ENCODE assay signal across 11 cellular contexts in the genomic region with DNA sequence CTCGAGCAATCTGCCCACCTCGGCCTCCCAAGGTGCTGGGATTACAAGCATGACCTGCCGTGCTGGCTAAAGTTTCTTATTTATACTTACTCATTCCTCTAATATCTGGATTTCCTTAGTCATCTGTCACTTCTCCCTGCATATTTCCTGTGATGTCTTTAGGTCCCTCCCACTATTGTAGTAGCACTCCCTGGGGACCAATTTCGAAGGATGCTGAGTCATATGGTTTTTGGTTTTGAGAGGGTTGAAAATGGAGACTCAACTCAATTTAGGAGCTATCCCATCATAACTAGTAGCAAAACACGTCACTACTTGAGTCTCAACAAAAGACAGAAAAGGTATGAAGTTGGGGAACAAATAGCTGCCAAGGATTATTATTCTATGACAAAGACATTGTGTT. TPM values are rescaled to one million over a fixed set of nuclear protein-coding genes. Genes with fewer than 3 reads are reported as not detected.
DNase-seq lines count a peak whose midpoint lies in the region; ATAC-seq and TF ChIP-seq lines count a peak whose summit lies in the region.
"Had no signal": no experiment of that assay in that cellular context is flagged by ENCODE, and none has a peak within 500 bp of the region (broad histone marks: within the 10 kb centered on the region; RNA-seq: fewer than 3 reads in every experiment).

No MANE protein-coding gene starts in this region.

- CTCF ChIA-PET in AG04449 (lab: Yijun Ruan, JAX), result interaction anchor here (0.6 to 5.4 kb wide), 26 partner anchors 8 to 456 kb away, joined by 3 to 44 read pairs (median 6); partner anchors contain the start of gene NOL7

- peak overlapping the region; percentile 45 for H3K27ac ChIP-seq in epithelial cell of prostate
- H3K27ac ChIP-seq: cardiac muscle cell had no signal

- peak; percentile 47 for ATAC-seq in GM18870 (IDR thresholded peaks at IDR 0.05; ENCODE audit: unreplicated experiment)
- ATAC-seq in stimulated activated naive CD8-positive, alpha-beta T cell treated with anti-CD3 and anti-CD28 coated beads, Interleukin-15, Interleukin-2, amounts not matched to agents 100 U/mL and 50 U/mL, for 24 hours, result no peak

- H3K4me3 ChIP-seq in AG04449 (ENCODE audit: low read depth, low read length), result no peak overlapping the region
- H3K4me3 ChIP-seq: cardiac muscle cell had no signal

- POLR2A ChIA-PET in AG04449 (lab: Yijun Ruan, JAX), result no interaction called here

- peak; percentile 40 for DNase-seq in AG04449 (ENCODE audit: low read depth, low spot score)
- DNase-seq in RPMI7951 (ENCODE audit: low read depth), result peak; percentile 85
- DNase-seq in epithelial cell of prostate (ENCODE audit: low read depth, low spot score), result no peak
- DNase-seq in GM19240 (ENCODE audit: insufficient read length, low spot score), result no peak
- DNase-seq in SIG-M5 (lab: John Stamatoyannopoulos, UW), result no peak
- DNase-seq in stimulated activated naive CD8-positive, alpha-beta T cell treated with anti-CD3 and anti-CD28 coated beads, Interleukin-15, Interleukin-2, amounts not matched to agents 100 U/mL and 50 U/mL, for 24 hours, result no peak
- no peak for DNase-seq in NCI-H226
- DNase-seq: activated CD4-positive, alpha-beta T cell treated with anti-CD3 and anti-CD28 coated beads for 1 hour; DMS153 had no signal

- TF ChIP-seq CTCF in AG04449 (IDR thresholded peaks at IDR 0.05; ENCODE audit: insufficient read depth, low read length, missing control alignments), result no peak

RNA-seq across cellular contexts. Expression of gene MCUR1, which starts 20.2 kb away (rescaled TPM):
- 23.3 and 23.5 TPM in 2 replicates for total RNA-seq in RPMI7951 (2014; rRNA removed; shearing (Covaris generic))

Comparison
In these comparisons a context has a peak if more than half of its experiments do, and no peak if none do; other contexts are left out.
1. DNase-seq: peak in AG04449 (single experiment) and RPMI7951 (single experiment); none in epithelial cell of prostate (single experiment), GM19240 (single experiment), SIG-M5 (single experiment), stimulated activated naive CD8-positive, alpha-beta T cell treated with anti-CD3 and anti-CD28 coated beads, Interleukin-15, Interleukin-2, amounts not matched to agents 100 U/mL and 50 U/mL, for 24 hours (single experiment) and NCI-H226 (single experiment).